In the genomic region with DNA sequence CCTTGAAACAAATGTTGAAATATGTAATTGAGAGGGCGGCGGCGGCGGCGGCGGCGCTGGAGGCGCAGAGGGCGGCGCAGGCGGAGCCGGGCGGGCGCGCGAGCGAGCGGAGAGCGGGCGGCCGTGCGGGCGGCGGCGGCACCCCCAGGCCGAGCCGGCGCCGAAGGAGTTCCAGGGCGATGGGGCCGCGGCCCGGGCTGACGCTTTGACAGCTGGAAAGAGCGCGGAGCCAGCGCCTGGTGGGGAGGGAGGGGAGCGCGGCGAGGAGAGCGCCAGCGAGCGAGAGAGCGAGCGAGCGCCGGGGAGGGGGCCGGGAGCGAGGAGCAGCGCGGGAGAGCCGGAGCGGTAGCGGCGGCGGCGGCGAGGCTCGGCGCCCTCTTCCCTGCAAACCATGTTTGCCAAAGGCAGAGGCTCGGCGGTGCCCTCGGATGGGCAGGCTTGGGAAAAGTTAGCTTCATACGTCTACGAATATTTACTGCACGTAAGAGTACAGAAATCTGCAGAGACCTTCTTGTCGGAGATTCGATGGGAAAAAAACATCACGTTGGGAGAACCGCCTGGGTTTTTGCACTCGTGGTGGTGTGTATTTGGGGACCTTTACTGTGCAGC, we compare ENCODE assay signal across 8 cellular contexts.
DNase-seq lines count a peak whose midpoint lies in the region; ATAC-seq and TF ChIP-seq lines count a peak whose summit lies in the region.
"Not testable (repeated sequence)": the region's sequence is repeated elsewhere in the genome, so short reads cannot be mapped to it uniquely, and the experiment has no call there.

No MANE protein-coding gene starts in this region.

- H3K4me3 ChIP-seq in WI38 (ENCODE audit: low read depth, low read length) = peak overlapping the region; percentile 46

- not testable (repeated sequence) for H3K4me1 Mint-ChIP-seq in CD4-positive, alpha-beta T cell (ENCODE audit: low read depth); natural killer cell treated with Interleukin-12 subunit alpha and Interleukin-12 subunit beta and Interleukin-15 and Interleukin-18, amount 100 ng/mL, for 72 hours (ENCODE audit: low read depth in 2 of 2)

- peak; percentile 73 for ATAC-seq in CD4-positive, alpha-beta T cell (ENCODE audit: poor library complexity)
- ATAC-seq in HG02678 (IDR thresholded peaks at IDR 0.05; ENCODE audit: unreplicated experiment) (peak; percentile 55), Right ventricle myocardium superior (ENCODE audit: poor library complexity) (peak; percentile 93)
- peak; percentile 79 to 86 for ATAC-seq in natural killer cell treated with Interleukin-12 subunit alpha and Interleukin-12 subunit beta and Interleukin-15 and Interleukin-18, amount 100 ng/mL, for 72 hours

- peaks cover 42% of the 10 kb centered on the region for H3K27me3 ChIP-seq in CD4-positive, alpha-beta T cell (ENCODE audit: control insufficient read depth, insufficient read depth, low read length)

- H3K36me3 Mint-ChIP-seq in CD4-positive, alpha-beta T cell (ENCODE audit: low read depth); natural killer cell treated with Interleukin-12 subunit alpha and Interleukin-12 subunit beta and Interleukin-15 and Interleukin-18, amount 100 ng/mL, for 72 hours: not testable (repeated sequence)

- DNase-seq in CD4-positive, alpha-beta T cell = peak in 8 of 10 experiments; percentile 6 to 38 (median 12)
- DNase-seq in NCI-H2227 (lab: John Stamatoyannopoulos, UW; ENCODE audit: unreplicated experiment) (peak; percentile 82), astrocyte of the hippocampus (ENCODE audit: low read depth, low spot score) (peak; percentile 67), Right ventricle myocardium superior (peak; percentile 67)
- DNase-seq in natural killer cell treated with Interleukin-12 subunit alpha and Interleukin-12 subunit beta and Interleukin-15 and Interleukin-18, amount 100 ng/mL, for 72 hours (ENCODE audit: low spot score) = not testable (repeated sequence)
- peak; percentile 61 for DNase-seq in stimulated activated CD8-positive, alpha-beta memory T cell treated with anti-CD3 and anti-CD28 coated beads, Interleukin-4, amount 100 ng/mL, for 48 hours

- not testable (repeated sequence) for H3K9me3 Mint-ChIP-seq in CD4-positive, alpha-beta T cell; natural killer cell treated with Interleukin-12 subunit alpha and Interleukin-12 subunit beta and Interleukin-15 and Interleukin-18, amount 100 ng/mL, for 72 hours

- peak overlapping the region; percentile 57 for H3K4me3 Mint-ChIP-seq in CD4-positive, alpha-beta T cell
- H3K4me3 Mint-ChIP-seq in natural killer cell treated with Interleukin-12 subunit alpha and Interleukin-12 subunit beta and Interleukin-15 and Interleukin-18, amount 100 ng/mL, for 72 hours = peak overlapping the region; percentile 30

- CTCF ChIA-PET in CD4-positive, alpha-beta T cell (lab: Charles Lee) = not testable (repeated sequence)

- not testable (repeated sequence) for H3K9me3 ChIP-seq in CD4-positive, alpha-beta T cell (ENCODE audit: control insufficient read depth, low read length)

- not testable (repeated sequence) for TF ChIP-seq CTCF in CD4-positive, alpha-beta T cell (IDR thresholded peaks at IDR 0.05); WI38 (IDR thresholded peaks at IDR 0.05; ENCODE audit: low read depth, low read length)

- POLR2A ChIA-PET in CD4-positive, alpha-beta T cell (lab: Charles Lee) = not testable (repeated sequence)

- intact Hi-C loops in CD4-positive, alpha-beta T cell (cut with DNase I, micrococcal nuclease); Right ventricle myocardium superior (cut with DNase I): not testable (repeated sequence)

- not testable (repeated sequence) for H3K27ac Mint-ChIP-seq in CD4-positive, alpha-beta T cell; natural killer cell treated with Interleukin-12 subunit alpha and Interleukin-12 subunit beta and Interleukin-15 and Interleukin-18, amount 100 ng/mL, for 72 hours

- H3K27me3 Mint-ChIP-seq in CD4-positive, alpha-beta T cell = peaks cover 84% of the 10 kb centered on the region
- peaks cover 37 to 56% of the 10 kb centered on the region in 2 donors for H3K27me3 Mint-ChIP-seq in natural killer cell treated with Interleukin-12 subunit alpha and Interleukin-12 subunit beta and Interleukin-15 and Interleukin-18, amount 100 ng/mL, for 72 hours

- not testable (repeated sequence) for H3K27ac ChIP-seq in CD4-positive, alpha-beta T cell (ENCODE audit: low read depth, low read length)
